2 cellular contexts compared by ENCODE assay signal in the genomic region with DNA sequence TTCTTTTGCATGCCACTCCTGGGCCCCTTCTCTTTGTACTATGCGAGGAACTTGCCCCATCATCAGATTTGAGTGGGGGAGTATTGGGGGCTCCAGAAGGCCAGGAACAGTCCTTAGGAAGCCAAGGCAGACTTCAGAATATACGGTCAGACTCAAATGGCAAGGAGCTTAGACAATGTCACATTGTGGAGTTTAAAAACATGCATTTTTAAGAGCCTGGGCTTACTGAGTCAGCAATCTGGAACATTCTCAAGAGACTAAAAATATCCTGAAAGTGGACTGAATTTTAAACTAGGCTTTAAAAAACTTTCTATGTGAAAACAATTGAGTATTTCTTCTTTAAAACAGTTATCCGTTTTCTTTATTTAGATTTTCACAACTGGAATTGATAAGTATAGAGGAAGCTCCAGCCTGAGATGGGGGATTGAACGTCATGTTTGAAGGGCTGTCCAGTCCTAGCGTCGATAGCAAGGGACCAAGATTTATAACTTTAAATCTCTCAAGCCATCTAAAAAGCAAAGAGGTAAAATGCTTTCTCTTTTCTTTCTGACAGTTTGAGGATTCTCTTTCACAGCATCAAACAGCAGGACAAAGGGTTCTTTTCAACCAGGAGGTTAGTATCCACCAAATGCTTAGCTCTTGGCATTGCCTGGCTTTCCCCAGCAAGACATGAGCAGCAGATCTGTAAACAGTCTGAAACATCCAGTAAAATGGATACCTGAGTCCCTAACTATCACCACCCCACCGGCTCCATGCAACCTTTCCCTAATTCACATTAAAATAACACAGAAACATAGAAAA.
TF ChIP-seq lines count a peak whose summit lies in the region.

No MANE protein-coding gene starts in this region.

TF ChIP-seq in HepG2, 621 proteins besides CTCF, POLR2A, EP300 and RAD21:
- TF ChIP-seq SIN3A (IDR thresholded peaks at IDR 0.05; ENCODE audit: borderline replicate concordance, low read depth, low read length) = no peak
- no peak for TF ChIP-seq ZSCAN30 (CRISPR knock-in tag; IDR thresholded peaks at IDR 0.05)
- TF ChIP-seq TCF7 (IDR thresholded peaks at IDR 0.05; ENCODE audit: low read depth) = no peak
- no peak for TF ChIP-seq ZEB1 (IDR thresholded peaks at IDR 0.05; ENCODE audit: insufficient replicate concordance, low read depth)
- TF ChIP-seq HNF4A (CRISPR knock-in tag; IDR thresholded peaks at IDR 0.05) = no peak
- peak in 1 of 2 experiments; percentile 40; a peak in 2 of 4 replicates for TF ChIP-seq MAFK (conservative IDR thresholded peaks at IDR 0.05 in 1 of 2, IDR thresholded peaks at IDR 0.05 in 1 of 2; ENCODE audit: low read length in 2 of 2)
- TF ChIP-seq, protein P1, sequence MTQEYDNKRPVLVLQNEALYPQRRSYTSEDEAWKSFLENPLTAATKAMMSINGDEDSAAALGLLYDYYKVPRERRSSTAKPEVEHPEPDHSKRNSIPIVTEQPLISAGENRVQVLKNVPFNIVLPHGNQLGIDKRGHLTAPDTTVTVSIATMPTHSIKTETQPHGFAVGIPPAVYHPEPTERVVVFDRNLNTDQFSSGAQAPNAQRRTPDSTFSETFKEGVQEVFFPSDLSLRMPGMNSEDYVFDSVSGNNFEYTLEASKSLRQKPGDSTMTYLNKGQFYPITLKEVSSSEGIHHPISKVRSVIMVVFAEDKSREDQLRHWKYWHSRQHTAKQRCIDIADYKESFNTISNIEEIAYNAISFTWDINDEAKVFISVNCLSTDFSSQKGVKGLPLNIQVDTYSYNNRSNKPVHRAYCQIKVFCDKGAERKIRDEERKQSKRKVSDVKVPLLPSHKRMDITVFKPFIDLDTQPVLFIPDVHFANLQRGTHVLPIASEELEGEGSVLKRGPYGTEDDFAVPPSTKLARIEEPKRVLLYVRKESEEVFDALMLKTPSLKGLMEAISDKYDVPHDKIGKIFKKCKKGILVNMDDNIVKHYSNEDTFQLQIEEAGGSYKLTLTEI (CRISPR knock-in tag; conservative IDR thresholded peaks at IDR 0.05) = no peak
- peak; percentile 8; the same call in 1 of the 2 replicates for TF ChIP-seq MAFF (IDR thresholded peaks at IDR 0.05; ENCODE audit: low read depth, low read length)
- TF ChIP-seq, protein P2, sequence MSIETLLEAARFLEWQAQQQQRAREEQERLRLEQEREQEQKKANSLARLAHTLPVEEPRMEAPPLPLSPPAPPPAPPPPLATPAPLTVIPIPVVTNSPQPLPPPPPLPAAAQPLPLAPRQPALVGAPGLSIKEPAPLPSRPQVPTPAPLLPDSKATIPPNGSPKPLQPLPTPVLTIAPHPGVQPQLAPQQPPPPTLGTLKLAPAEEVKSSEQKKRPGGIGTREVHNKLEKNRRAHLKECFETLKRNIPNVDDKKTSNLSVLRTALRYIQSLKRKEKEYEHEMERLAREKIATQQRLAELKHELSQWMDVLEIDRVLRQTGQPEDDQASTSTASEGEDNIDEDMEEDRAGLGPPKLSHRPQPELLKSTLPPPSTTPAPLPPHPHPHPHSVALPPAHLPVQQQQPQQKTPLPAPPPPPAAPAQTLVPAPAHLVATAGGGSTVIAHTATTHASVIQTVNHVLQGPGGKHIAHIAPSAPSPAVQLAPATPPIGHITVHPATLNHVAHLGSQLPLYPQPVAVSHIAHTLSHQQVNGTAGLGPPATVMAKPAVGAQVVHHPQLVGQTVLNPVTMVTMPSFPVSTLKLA (IDR thresholded peaks at IDR 0.05) = no peak
- no peak for TF ChIP-seq SIX4 (CRISPR knock-in tag; IDR thresholded peaks at IDR 0.05)
- no peak for TF ChIP-seq GTF2F1 (IDR thresholded peaks at IDR 0.05; ENCODE audit: low read length)
- TF ChIP-seq ZNF234 (CRISPR knock-in tag; conservative IDR thresholded peaks at IDR 0.05) = no peak

TF ChIP-seq in WTC11, 78 proteins besides CTCF, POLR2A, EP300 and RAD21:
- TF ChIP-seq, protein P3, sequence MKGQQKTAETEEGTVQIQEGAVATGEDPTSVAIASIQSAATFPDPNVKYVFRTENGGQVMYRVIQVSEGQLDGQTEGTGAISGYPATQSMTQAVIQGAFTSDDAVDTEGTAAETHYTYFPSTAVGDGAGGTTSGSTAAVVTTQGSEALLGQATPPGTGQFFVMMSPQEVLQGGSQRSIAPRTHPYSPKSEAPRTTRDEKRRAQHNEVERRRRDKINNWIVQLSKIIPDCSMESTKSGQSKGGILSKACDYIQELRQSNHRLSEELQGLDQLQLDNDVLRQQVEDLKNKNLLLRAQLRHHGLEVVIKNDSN (CRISPR knock-in tag; IDR thresholded peaks at IDR 0.05) = no peak
- no peak for TF ChIP-seq NR3C1 (CRISPR knock-in tag; conservative IDR thresholded peaks at IDR 0.05; ENCODE audit: low read depth)
- no peak for TF ChIP-seq ESRRA (CRISPR knock-in tag; IDR thresholded peaks at IDR 0.05; ENCODE audit: borderline replicate concordance)
- TF ChIP-seq, protein P4, sequence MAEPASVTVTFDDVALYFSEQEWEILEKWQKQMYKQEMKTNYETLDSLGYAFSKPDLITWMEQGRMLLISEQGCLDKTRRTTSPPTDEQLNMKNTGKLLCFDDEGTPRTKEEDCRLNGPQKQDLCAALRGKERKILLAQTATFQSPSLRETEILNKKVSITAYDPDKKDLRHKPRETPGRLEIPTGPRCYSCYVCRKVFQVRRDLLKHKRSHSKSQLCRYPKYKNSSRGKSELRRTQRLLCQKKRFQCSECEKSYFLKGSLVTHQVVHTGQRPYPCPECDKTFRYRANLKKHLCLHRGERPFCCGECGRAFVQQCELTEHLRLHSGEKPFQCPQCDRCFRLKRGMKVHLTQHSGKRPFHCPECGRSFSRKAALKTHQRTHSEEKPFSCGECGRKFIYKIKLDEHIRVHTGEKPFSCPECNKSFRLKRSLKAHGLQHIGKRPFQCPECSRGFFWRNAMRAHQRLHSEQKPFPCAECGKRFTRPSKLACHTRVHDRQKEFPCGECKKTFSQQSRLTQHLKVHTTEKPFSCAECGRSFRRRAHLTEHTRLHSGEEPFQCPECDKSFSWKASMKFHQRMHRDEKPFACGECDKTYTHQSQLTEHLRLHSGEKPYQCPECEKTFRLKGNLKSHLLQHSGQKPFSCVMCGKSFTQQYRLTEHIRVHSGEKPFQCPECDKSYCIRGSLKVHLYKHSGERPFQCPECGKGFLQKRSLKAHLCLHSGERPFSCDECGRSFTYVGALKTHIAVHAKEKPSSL (CRISPR knock-in tag; conservative IDR thresholded peaks at IDR 0.05) = no peak
- TF ChIP-seq, protein P5, sequence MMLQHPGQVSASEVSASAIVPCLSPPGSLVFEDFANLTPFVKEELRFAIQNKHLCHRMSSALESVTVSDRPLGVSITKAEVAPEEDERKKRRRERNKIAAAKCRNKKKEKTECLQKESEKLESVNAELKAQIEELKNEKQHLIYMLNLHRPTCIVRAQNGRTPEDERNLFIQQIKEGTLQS (CRISPR knock-in tag; conservative IDR thresholded peaks at IDR 0.05) = no peak
- no peak for TF ChIP-seq SMAD4 (CRISPR knock-in tag; IDR thresholded peaks at IDR 0.05)
- no peak for TF ChIP-seq RORB (CRISPR knock-in tag; IDR thresholded peaks at IDR 0.05)
- TF ChIP-seq JUN (CRISPR knock-in tag; IDR thresholded peaks at IDR 0.05) = no peak
- no peak for TF ChIP-seq CREM (CRISPR knock-in tag; IDR thresholded peaks at IDR 0.05)
- no peak for TF ChIP-seq JAZF1 (CRISPR knock-in tag; IDR thresholded peaks at IDR 0.05)
- TF ChIP-seq SMAD3 (CRISPR knock-in tag; IDR thresholded peaks at IDR 0.05; ENCODE audit: borderline replicate concordance) = no peak
- TF ChIP-seq, protein P6, sequence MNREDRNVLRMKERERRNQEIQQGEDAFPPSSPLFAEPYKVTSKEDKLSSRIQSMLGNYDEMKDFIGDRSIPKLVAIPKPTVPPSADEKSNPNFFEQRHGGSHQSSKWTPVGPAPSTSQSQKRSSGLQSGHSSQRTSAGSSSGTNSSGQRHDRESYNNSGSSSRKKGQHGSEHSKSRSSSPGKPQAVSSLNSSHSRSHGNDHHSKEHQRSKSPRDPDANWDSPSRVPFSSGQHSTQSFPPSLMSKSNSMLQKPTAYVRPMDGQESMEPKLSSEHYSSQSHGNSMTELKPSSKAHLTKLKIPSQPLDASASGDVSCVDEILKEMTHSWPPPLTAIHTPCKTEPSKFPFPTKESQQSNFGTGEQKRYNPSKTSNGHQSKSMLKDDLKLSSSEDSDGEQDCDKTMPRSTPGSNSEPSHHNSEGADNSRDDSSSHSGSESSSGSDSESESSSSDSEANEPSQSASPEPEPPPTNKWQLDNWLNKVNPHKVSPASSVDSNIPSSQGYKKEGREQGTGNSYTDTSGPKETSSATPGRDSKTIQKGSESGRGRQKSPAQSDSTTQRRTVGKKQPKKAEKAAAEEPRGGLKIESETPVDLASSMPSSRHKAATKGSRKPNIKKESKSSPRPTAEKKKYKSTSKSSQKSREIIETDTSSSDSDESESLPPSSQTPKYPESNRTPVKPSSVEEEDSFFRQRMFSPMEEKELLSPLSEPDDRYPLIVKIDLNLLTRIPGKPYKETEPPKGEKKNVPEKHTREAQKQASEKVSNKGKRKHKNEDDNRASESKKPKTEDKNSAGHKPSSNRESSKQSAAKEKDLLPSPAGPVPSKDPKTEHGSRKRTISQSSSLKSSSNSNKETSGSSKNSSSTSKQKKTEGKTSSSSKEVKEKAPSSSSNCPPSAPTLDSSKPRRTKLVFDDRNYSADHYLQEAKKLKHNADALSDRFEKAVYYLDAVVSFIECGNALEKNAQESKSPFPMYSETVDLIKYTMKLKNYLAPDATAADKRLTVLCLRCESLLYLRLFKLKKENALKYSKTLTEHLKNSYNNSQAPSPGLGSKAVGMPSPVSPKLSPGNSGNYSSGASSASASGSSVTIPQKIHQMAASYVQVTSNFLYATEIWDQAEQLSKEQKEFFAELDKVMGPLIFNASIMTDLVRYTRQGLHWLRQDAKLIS (CRISPR knock-in tag; IDR thresholded peaks at IDR 0.05; ENCODE audit: borderline replicate concordance) = no peak
- TF ChIP-seq KAT7 (CRISPR knock-in tag; IDR thresholded peaks at IDR 0.05; ENCODE audit: borderline replicate concordance) = no peak
- TF ChIP-seq, protein P7, sequence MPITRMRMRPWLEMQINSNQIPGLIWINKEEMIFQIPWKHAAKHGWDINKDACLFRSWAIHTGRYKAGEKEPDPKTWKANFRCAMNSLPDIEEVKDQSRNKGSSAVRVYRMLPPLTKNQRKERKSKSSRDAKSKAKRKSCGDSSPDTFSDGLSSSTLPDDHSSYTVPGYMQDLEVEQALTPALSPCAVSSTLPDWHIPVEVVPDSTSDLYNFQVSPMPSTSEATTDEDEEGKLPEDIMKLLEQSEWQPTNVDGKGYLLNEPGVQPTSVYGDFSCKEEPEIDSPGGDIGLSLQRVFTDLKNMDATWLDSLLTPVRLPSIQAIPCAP (CRISPR knock-in tag; IDR thresholded peaks at IDR 0.05) = no peak
